11 cellular contexts compared by ENCODE assay signal in genomic region chr1:39625462-39626273, GRCh38. TPM values are rescaled to one million over a fixed set of nuclear protein-coding genes. Genes with fewer than 3 reads are reported as not detected.
A peak's percentile ranks its signal among the peaks of the same experiment; 100 is the strongest.
DNase-seq lines count a peak whose midpoint lies in the region; ATAC-seq, FAIRE-seq and TF ChIP-seq lines count a peak whose summit lies in the region.
"Had no signal": no experiment of that assay in that cellular context is flagged by ENCODE, and none has a peak within 500 bp of the region (broad histone marks: within the 10 kb centered on the region; RNA-seq: fewer than 3 reads in every experiment).

No MANE protein-coding gene starts in this region.

- FAIRE-seq in GM12891 (lab: Jason Lieb, UNC) (no peak), HTR-8/SVneo (lab: Jason Lieb, UNC) (no peak)
- FAIRE-seq: GM18507 had no signal

- peak; percentile 36 for DNase-seq in G401 (ENCODE audit: low spot score)
- DNase-seq in cerebellum (ENCODE audit: low spot score), result peak; percentile 42
- DNase-seq in iris pigment epithelial cell (ENCODE audit: low read depth), result peak; percentile 56
- peak; percentile 66 for DNase-seq in sciatic nerve (ENCODE audit: low spot score)
- no peak for DNase-seq in stimulated activated naive CD4-positive, alpha-beta T cell treated with Interleukin-2 at 50 U/mL for 16 hours (lab: John Stamatoyannopoulos, UW)
- DNase-seq in GM12891 (ENCODE audit: insufficient read length, low spot score), result no peak
- DNase-seq in NCI-H69 (lab: John Stamatoyannopoulos, UW), result no peak
- no peak for DNase-seq in HTR-8/SVneo (ENCODE audit: insufficient read length, low spot score)
- DNase-seq: CD4-positive, alpha-beta memory T cell; NCI-H2171 had no signal

- in situ Hi-C loops in G401 (cut with HindIII; ENCODE audit: low sequenced_read_pairs), result no loop called here

- intact Hi-C loops in sciatic nerve (cut with DNase I), result no loop called here

- no peak for TF ChIP-seq POLR2A in GM12891 (IDR thresholded peaks at IDR 0.05; ENCODE audit: low read depth, low read length)

- ATAC-seq in sciatic nerve, result peak; percentile 94

TF ChIP-seq in GM12891, 5 proteins besides CTCF, POLR2A, EP300 and RAD21:
- no peak for TF ChIP-seq PAX5 (IDR thresholded peaks at IDR 0.05; ENCODE audit: insufficient read depth, low read length, severe bottlenecking)

RNA-seq across cellular contexts. Expression of gene HEYL, which starts 13.8 kb away (rescaled TPM):
- 0.07 and 1.2 TPM in 2 replicates for total RNA-seq in G401 (2014; rRNA removed; shearing (Covaris generic))
- total RNA-seq in cerebellum (0.82 TPM), sciatic nerve (10.6 TPM)
- 0.05 TPM for polyA plus RNA-seq in GM12891 (2012; ENCODE audit: low read depth, missing spikeins)

RNA-seq across cellular contexts. Expression of gene NT5C1A, which starts 46.2 kb away (rescaled TPM):
- not detected in 2 replicates for total RNA-seq in G401 (2014; rRNA removed; shearing (Covaris generic))
- total RNA-seq in cerebellum, result 1.00 TPM
- 1.4 TPM for total RNA-seq in sciatic nerve
- not detected for polyA plus RNA-seq in GM12891 (2012; ENCODE audit: low read depth, missing spikeins)
- polyA plus RNA-seq: CD4-positive, alpha-beta memory T cell had no signal

RNA-seq across cellular contexts. Expression of gene PABPC4, which starts 49.1 kb away (rescaled TPM):
- 91.4 and 171 TPM in 2 replicates for total RNA-seq in G401 (2014; rRNA removed; shearing (Covaris generic))
- 79.6 TPM for total RNA-seq in cerebellum
- 168 TPM for total RNA-seq in sciatic nerve
- 164 TPM for polyA plus RNA-seq in GM12891 (2012; ENCODE audit: low read depth, missing spikeins)

Comparison
In these comparisons a context has a peak if more than half of its experiments do, and no peak if none do; other contexts are left out.
1. DNase-seq: peak in G401 (single experiment), cerebellum (single experiment), iris pigment epithelial cell (single experiment) and sciatic nerve (single experiment); none in stimulated activated naive CD4-positive, alpha-beta T cell treated with Interleukin-2 at 50 U/mL for 16 hours (single experiment), GM12891 (single experiment), NCI-H69 (single experiment) and HTR-8/SVneo (single experiment).